Comparison of ENCODE assay signal across 9 cellular contexts in genomic region chr3:30639937-30640336, GRCh38. TPM values are rescaled to one million over a fixed set of nuclear protein-coding genes. Genes with fewer than 3 reads are reported as not detected.
DNase-seq lines count a peak whose midpoint lies in the region; ATAC-seq lines count a peak whose summit lies in the region.
"Had no signal": no experiment of that assay in that cellular context is flagged by ENCODE, and none has a peak within 500 bp of the region (broad histone marks: within the 10 kb centered on the region; RNA-seq: fewer than 3 reads in every experiment).

No MANE protein-coding gene starts in this region.

- CTCF ChIA-PET in activated naive CD4-positive, alpha-beta T cell treated with anti-CD3 and anti-CD28 coated beads for 36 hours (lab: Charles Lee) = interaction anchor here (0.7 to 1.6 kb wide), 3 partner anchors 11 to 20 kb away, joined by 3 read pairs; no protein-coding TSS in a partner anchor

- peak; percentile 46 for DNase-seq in activated naive CD4-positive, alpha-beta T cell treated with anti-CD3 and anti-CD28 coated beads for 36 hours
- no peak for DNase-seq in activated naive CD4-positive, alpha-beta T cell (lab: John Stamatoyannopoulos, UW)
- DNase-seq in MV-4-11 (lab: John Stamatoyannopoulos, UW) (peak; percentile 69), COR-L47 (lab: John Stamatoyannopoulos, UW) (no peak), LoVo (ENCODE audit: low spot score) (no peak), amniotic stem cell (lab: John Stamatoyannopoulos, UW) (no peak)
- peak; percentile 46 for DNase-seq in stimulated activated naive B cell treated with anti-CD40 and anti-IgM and Interleukin-4, amounts not matched to agents 10 μg/mL and 1 μg/mL and 100 μg/mL, for 72 hours
- DNase-seq: left cardiac atrium had no signal

- peak; percentile 82 for ATAC-seq in HG02759 (IDR thresholded peaks at IDR 0.05; ENCODE audit: unreplicated experiment)
- peak; percentile 83 to 84 for ATAC-seq in stimulated activated naive B cell treated with anti-CD40 and anti-IgM and Interleukin-4, amounts not matched to agents 10 μg/mL and 1 μg/mL and 100 μg/mL, for 72 hours (replicated peaks)

- peaks cover 93% of the 10 kb centered on the region for H3K4me1 Mint-ChIP-seq in activated naive CD4-positive, alpha-beta T cell treated with anti-CD3 and anti-CD28 coated beads for 36 hours (ENCODE audit: low read depth)
- H3K4me1 Mint-ChIP-seq in stimulated activated naive B cell treated with anti-CD40 and anti-IgM and Interleukin-4, amounts not matched to agents 10 μg/mL and 1 μg/mL and 100 μg/mL, for 72 hours = peaks cover 61 to 88% of the 10 kb centered on the region in 2 donors

- H3K9me3 Mint-ChIP-seq in activated naive CD4-positive, alpha-beta T cell treated with anti-CD3 and anti-CD28 coated beads for 36 hours = no peaks in the 10 kb centered on the region
- peaks cover 3 to 7% of the 10 kb centered on the region in 2 donors for H3K9me3 Mint-ChIP-seq in stimulated activated naive B cell treated with anti-CD40 and anti-IgM and Interleukin-4, amounts not matched to agents 10 μg/mL and 1 μg/mL and 100 μg/mL, for 72 hours

- peak overlapping the region; percentile 53 for H3K4me3 Mint-ChIP-seq in activated naive CD4-positive, alpha-beta T cell treated with anti-CD3 and anti-CD28 coated beads for 36 hours
- no peak overlapping the region for H3K4me3 Mint-ChIP-seq in stimulated activated naive B cell treated with anti-CD40 and anti-IgM and Interleukin-4, amounts not matched to agents 10 μg/mL and 1 μg/mL and 100 μg/mL, for 72 hours

- intact Hi-C loops in activated naive CD4-positive, alpha-beta T cell treated with anti-CD3 and anti-CD28 coated beads for 36 hours (cut with micrococcal nuclease) = loop anchor here (1.0 to 5.0 kb wide), 6 partner anchors 9 to 892 kb away; partner anchors contain the start of gene STT3B

- H3K27me3 Mint-ChIP-seq in activated naive CD4-positive, alpha-beta T cell treated with anti-CD3 and anti-CD28 coated beads for 36 hours (ENCODE audit: low read depth) = no peaks in the 10 kb centered on the region
- H3K27me3 Mint-ChIP-seq in stimulated activated naive B cell treated with anti-CD40 and anti-IgM and Interleukin-4, amounts not matched to agents 10 μg/mL and 1 μg/mL and 100 μg/mL, for 72 hours = no peaks in the 10 kb centered on the region

- peak overlapping the region; percentile 98 for H3K27ac Mint-ChIP-seq in activated naive CD4-positive, alpha-beta T cell treated with anti-CD3 and anti-CD28 coated beads for 36 hours
- peak overlapping the region; percentile 95 for H3K27ac Mint-ChIP-seq in stimulated activated naive B cell treated with anti-CD40 and anti-IgM and Interleukin-4, amounts not matched to agents 10 μg/mL and 1 μg/mL and 100 μg/mL, for 72 hours

- H3K36me3 Mint-ChIP-seq in activated naive CD4-positive, alpha-beta T cell treated with anti-CD3 and anti-CD28 coated beads for 36 hours (ENCODE audit: low read depth) = peaks cover 64% of the 10 kb centered on the region
- peaks cover 27 to 41% of the 10 kb centered on the region in 2 donors for H3K36me3 Mint-ChIP-seq in stimulated activated naive B cell treated with anti-CD40 and anti-IgM and Interleukin-4, amounts not matched to agents 10 μg/mL and 1 μg/mL and 100 μg/mL, for 72 hours

RNA-seq across cellular contexts. Expression of gene TGFBR2, which starts 33.5 kb away (rescaled TPM):
- 10 to 100 TPM; 57.8 to 58.1 TPM for total RNA-seq in activated naive CD4-positive, alpha-beta T cell treated with anti-CD3 and anti-CD28 coated beads for 36 hours

Comparison
In these comparisons a context has a peak if more than half of its experiments do, and no peak if none do; other contexts are left out.
1. DNase-seq: peak in activated naive CD4-positive, alpha-beta T cell treated with anti-CD3 and anti-CD28 coated beads for 36 hours (single experiment), MV-4-11 (single experiment) and stimulated activated naive B cell treated with anti-CD40 and anti-IgM and Interleukin-4, amounts not matched to agents 10 μg/mL and 1 μg/mL and 100 μg/mL, for 72 hours (single experiment); none in activated naive CD4-positive, alpha-beta T cell (0 of 4), COR-L47 (single experiment), LoVo (single experiment) and amniotic stem cell (single experiment).